Comparison of ENCODE assay signal across 1 cellular context in genomic region chr19:31331536-31331935, GRCh38.
TF ChIP-seq lines count a peak whose summit lies in the region.

No MANE protein-coding gene starts in this region.

TF ChIP-seq in IMR-90, 13 proteins besides CTCF, POLR2A, EP300 and RAD21:
- TF ChIP-seq MAZ (IDR thresholded peaks at IDR 0.05; ENCODE audit: borderline replicate concordance, low read depth, low read length) (no peak), MXI1 (IDR thresholded peaks at IDR 0.05; ENCODE audit: borderline replicate concordance, low read depth, low read length) (no peak), CHD1 (IDR thresholded peaks at IDR 0.05; ENCODE audit: low read depth, low read length) (no peak), USF2 (IDR thresholded peaks at IDR 0.05; ENCODE audit: low read depth, low read length) (no peak), MAFK (IDR thresholded peaks at IDR 0.05; ENCODE audit: low read depth, low read length) (no peak), CEBPB (IDR thresholded peaks at IDR 0.05; ENCODE audit: low read depth, low read length) (no peak)
